ENCODE assay signal across 8 cellular contexts in the genomic region with DNA sequence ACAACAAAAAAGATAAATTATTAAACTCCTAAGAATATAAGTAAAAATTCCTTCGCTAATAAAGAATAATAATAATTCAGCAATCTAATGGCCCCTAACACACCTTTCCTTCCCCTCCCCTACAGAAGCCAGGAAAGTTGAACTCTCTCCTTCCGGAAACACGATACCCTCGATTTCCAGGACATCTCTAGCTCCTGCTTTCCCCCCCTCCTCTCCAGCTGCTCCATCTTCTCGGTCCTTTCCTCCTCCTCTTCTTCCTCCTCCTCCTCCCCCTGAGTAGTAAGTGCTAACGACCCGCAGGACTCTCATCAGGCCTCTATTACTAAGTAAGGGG. TPM values are rescaled to one million over a fixed set of nuclear protein-coding genes. Genes with fewer than 3 reads are reported as not detected.
DNase-seq lines count a peak whose midpoint lies in the region; ATAC-seq lines count a peak whose summit lies in the region.

No MANE protein-coding gene starts in this region.

- H3K4me1 ChIP-seq in duodenal mucosa (ENCODE audit: control insufficient read depth in 1 of 2, insufficient read depth in 2 of 2, low read length in 2 of 2): peaks cover 3 to 10% of the 10 kb centered on the region in 2 donors

- H3K4me3 ChIP-seq in duodenal mucosa (ENCODE audit: low read depth in 1 of 2, low read length in 2 of 2): peak overlapping the region; percentile 95 to 98

- H3K9me3 ChIP-seq in duodenal mucosa (ENCODE audit: control insufficient read depth in 1 of 2, low read length in 2 of 2): no peaks in the 10 kb centered on the region

- peak overlapping the region; percentile 85 to 97 (median 92) for H3K4me3 Mint-ChIP-seq in naive thymus-derived CD8-positive, alpha-beta T cell

- DNase-seq in NCI-H1105 treated with DMSO at 0.1 percent for 48 hours (lab: John Stamatoyannopoulos, UW) (peak; percentile 33), NCI-H1105 (lab: John Stamatoyannopoulos, UW) (no peak), NCI-H69 (lab: John Stamatoyannopoulos, UW) (peak; percentile 77)
- DNase-seq in naive thymus-derived CD8-positive, alpha-beta T cell: no peak
- no peak for DNase-seq in activated CD8-positive, alpha-beta memory T cell treated with anti-CD3 and anti-CD28 coated beads, Interleukin-2, amount 50 U/mL, for 48 hours

- peaks cover 0 to 6% (median 2%) of the 10 kb centered on the region in 5 donors for H3K27me3 Mint-ChIP-seq in naive thymus-derived CD8-positive, alpha-beta T cell

- H3K4me1 Mint-ChIP-seq in naive thymus-derived CD8-positive, alpha-beta T cell: peaks cover 13 to 24% (median 22%) of the 10 kb centered on the region in 4 donors

- H3K27me3 ChIP-seq in duodenal mucosa (ENCODE audit: control insufficient read depth in 1 of 2, insufficient read depth in 2 of 2, low read length in 2 of 2): no peaks in the 10 kb centered on the region

- ATAC-seq in naive thymus-derived CD8-positive, alpha-beta T cell: no peak
- ATAC-seq in HG02642 (IDR thresholded peaks at IDR 0.05; ENCODE audit: poor library complexity, unreplicated experiment): no peak
- no peak for ATAC-seq in HG03457 (IDR thresholded peaks at IDR 0.05; ENCODE audit: unreplicated experiment)

- H3K27ac ChIP-seq in duodenal mucosa (ENCODE audit: low read depth, low read length): peak overlapping the region; percentile 72

- H3K9ac ChIP-seq in duodenal mucosa (ENCODE audit: low read depth in 1 of 2, low read length in 2 of 2): peak overlapping the region; percentile 83 to 84

- POLR2A ChIA-PET in naive thymus-derived CD8-positive, alpha-beta T cell (lab: Charles Lee): no interaction called here

- H3K27ac Mint-ChIP-seq in naive thymus-derived CD8-positive, alpha-beta T cell: peak overlapping the region in 9 of 10 donors; percentile 81 to 96 (median 93)

- H3K9me3 Mint-ChIP-seq in naive thymus-derived CD8-positive, alpha-beta T cell: no peaks in the 10 kb centered on the region

- H3K36me3 Mint-ChIP-seq in naive thymus-derived CD8-positive, alpha-beta T cell: peaks cover 0 to 4% (median 2%) of the 10 kb centered on the region in 3 donors

- no peaks in the 10 kb centered on the region for H3K36me3 ChIP-seq in duodenal mucosa (ENCODE audit: control insufficient read depth in 1 of 2, insufficient read depth in 2 of 2, low read length in 2 of 2)

RNA-seq across cellular contexts. Expression of a gene that starts 0.6 kb away (rescaled TPM):
- 10 to 100 TPM; 13.4 to 15.0 TPM for total RNA-seq in naive thymus-derived CD8-positive, alpha-beta T cell
- 10 to 100 TPM in 2 of 3 donors, 1 to 10 TPM in 1; 9.1 to 13.9 (median 12.2) TPM for polyA plus RNA-seq in naive thymus-derived CD8-positive, alpha-beta T cell

Comparison
In these comparisons a context has a peak if more than half of its experiments do, and no peak if none do; other contexts are left out.
1. DNase-seq: peak in NCI-H1105 treated with DMSO at 0.1 percent for 48 hours (single experiment) and NCI-H69 (single experiment); none in NCI-H1105 (single experiment), naive thymus-derived CD8-positive, alpha-beta T cell (0 of 10) and activated CD8-positive, alpha-beta memory T cell treated with anti-CD3 and anti-CD28 coated beads, Interleukin-2, amount 50 U/mL, for 48 hours (single experiment).